Comparison of ENCODE assay signal across 8 cellular contexts in genomic region chr7:34507191-34507590, GRCh38.
"Had no signal": no experiment of that assay in that cellular context is flagged by ENCODE, and none has a peak within 500 bp of the region (broad histone marks: within the 10 kb centered on the region; RNA-seq: fewer than 3 reads in every experiment).

No MANE protein-coding gene starts in this region.

- FAIRE-seq: G401.6, GM12878, GM12891, GM12892, GM18507, GM19239 had no signal

- ATAC-seq: GM12878 had no signal

- H3K4me3 ChIP-seq: GM12878 had no signal

- DNase-seq: GDM1, GF-D8 had no signal
